ENCODE assay signal across 8 cellular contexts in the genomic region with DNA sequence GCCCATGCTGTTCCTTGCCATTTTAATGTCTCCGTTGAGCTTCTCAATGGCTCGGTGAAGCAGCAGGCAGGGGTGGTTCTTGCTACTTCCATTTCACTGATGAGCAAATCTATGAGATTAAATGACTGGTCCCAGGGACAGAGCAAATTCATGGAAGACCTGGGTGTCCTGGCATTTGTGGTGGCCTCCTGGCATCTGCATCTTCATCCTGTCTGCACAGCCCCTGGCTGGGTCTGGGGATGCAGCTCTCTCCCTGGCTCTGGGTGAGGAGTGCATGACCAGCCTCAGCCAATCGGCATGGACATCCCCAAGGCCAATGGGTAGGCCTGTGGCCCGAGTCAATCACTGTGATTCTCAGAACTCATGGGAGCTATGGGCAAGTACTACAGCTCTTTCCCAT.
"Had no signal": no experiment of that assay in that cellular context is flagged by ENCODE, and none has a peak within 500 bp of the region (broad histone marks: within the 10 kb centered on the region; RNA-seq: fewer than 3 reads in every experiment).

No MANE protein-coding gene starts in this region.

- H3K4me3 ChIP-seq: GM12878 had no signal

- FAIRE-seq: G401.6, GM12878, GM12891, GM12892, GM18507, GM19239 had no signal

- DNase-seq: GDM1, GF-D8 had no signal

- ATAC-seq: GM12878 had no signal
